1 cellular context compared by ENCODE assay signal in the genomic region with DNA sequence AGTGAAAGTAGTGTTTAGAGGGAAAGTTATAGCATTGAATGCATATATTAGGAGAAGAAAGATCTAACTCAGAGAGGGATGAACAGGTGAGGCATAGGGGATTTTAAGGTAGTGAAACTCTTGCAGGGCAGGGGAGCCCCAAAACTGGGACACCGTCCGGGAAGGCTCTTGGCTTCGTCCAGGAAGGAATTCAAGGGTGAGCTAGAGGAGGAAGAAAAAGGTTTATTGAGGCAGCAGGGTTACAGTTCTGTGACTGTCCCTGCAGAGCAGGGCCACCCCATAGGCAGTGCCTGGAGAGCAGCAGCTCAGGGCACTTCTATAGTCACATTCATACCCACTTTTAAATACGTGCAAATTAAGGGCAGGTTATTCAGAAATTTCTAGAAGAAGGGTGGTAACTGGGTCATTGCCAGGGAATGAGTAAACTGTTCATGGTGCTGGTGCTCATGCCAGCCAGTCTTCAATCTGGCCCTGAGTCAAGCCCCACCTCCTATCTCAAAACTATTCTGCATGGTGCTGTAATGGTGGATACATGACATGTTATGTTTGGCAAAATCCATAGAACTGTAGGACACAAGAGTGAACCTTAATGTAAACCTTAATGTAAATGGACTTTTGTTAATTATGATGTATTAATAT.
TF ChIP-seq lines count a peak whose summit lies in the region.

No MANE protein-coding gene starts in this region.

TF ChIP-seq in SK-N-SH treated with all-trans-retinoic acid at 6 μM for 48 hours, 23 proteins besides CTCF, POLR2A, EP300 and RAD21 (continued from another document):
- TF ChIP-seq, protein P1, sequence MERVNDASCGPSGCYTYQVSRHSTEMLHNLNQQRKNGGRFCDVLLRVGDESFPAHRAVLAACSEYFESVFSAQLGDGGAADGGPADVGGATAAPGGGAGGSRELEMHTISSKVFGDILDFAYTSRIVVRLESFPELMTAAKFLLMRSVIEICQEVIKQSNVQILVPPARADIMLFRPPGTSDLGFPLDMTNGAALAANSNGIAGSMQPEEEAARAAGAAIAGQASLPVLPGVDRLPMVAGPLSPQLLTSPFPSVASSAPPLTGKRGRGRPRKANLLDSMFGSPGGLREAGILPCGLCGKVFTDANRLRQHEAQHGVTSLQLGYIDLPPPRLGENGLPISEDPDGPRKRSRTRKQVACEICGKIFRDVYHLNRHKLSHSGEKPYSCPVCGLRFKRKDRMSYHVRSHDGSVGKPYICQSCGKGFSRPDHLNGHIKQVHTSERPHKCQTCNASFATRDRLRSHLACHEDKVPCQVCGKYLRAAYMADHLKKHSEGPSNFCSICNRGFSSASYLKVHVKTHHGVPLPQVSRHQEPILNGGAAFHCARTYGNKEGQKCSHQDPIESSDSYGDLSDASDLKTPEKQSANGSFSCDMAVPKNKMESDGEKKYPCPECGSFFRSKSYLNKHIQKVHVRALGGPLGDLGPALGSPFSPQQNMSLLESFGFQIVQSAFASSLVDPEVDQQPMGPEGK (CRISPR knock-in tag; IDR thresholded peaks at IDR 0.05; ENCODE audit: borderline replicate concordance) = no peak
- TF ChIP-seq ZC3H10 (CRISPR knock-in tag; IDR thresholded peaks at IDR 0.05) (no peak), POU6F1 (CRISPR knock-in tag; IDR thresholded peaks at IDR 0.05; ENCODE audit: borderline replicate concordance, low read depth) (no peak), ZNF565 (CRISPR knock-in tag; conservative IDR thresholded peaks at IDR 0.05; ENCODE audit: low read depth) (no peak), SNAI2 (CRISPR knock-in tag; IDR thresholded peaks at IDR 0.05) (no peak), CSDC2 (CRISPR knock-in tag; IDR thresholded peaks at IDR 0.05) (no peak)
- TF ChIP-seq, protein P2, sequence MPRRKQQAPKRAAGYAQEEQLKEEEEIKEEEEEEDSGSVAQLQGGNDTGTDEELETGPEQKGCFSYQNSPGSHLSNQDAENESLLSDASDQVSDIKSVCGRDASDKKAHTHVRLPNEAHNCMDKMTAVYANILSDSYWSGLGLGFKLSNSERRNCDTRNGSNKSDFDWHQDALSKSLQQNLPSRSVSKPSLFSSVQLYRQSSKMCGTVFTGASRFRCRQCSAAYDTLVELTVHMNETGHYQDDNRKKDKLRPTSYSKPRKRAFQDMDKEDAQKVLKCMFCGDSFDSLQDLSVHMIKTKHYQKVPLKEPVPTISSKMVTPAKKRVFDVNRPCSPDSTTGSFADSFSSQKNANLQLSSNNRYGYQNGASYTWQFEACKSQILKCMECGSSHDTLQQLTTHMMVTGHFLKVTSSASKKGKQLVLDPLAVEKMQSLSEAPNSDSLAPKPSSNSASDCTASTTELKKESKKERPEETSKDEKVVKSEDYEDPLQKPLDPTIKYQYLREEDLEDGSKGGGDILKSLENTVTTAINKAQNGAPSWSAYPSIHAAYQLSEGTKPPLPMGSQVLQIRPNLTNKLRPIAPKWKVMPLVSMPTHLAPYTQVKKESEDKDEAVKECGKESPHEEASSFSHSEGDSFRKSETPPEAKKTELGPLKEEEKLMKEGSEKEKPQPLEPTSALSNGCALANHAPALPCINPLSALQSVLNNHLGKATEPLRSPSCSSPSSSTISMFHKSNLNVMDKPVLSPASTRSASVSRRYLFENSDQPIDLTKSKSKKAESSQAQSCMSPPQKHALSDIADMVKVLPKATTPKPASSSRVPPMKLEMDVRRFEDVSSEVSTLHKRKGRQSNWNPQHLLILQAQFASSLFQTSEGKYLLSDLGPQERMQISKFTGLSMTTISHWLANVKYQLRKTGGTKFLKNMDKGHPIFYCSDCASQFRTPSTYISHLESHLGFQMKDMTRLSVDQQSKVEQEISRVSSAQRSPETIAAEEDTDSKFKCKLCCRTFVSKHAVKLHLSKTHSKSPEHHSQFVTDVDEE (CRISPR knock-in tag; IDR thresholded peaks at IDR 0.05) = no peak
